In the genomic region with DNA sequence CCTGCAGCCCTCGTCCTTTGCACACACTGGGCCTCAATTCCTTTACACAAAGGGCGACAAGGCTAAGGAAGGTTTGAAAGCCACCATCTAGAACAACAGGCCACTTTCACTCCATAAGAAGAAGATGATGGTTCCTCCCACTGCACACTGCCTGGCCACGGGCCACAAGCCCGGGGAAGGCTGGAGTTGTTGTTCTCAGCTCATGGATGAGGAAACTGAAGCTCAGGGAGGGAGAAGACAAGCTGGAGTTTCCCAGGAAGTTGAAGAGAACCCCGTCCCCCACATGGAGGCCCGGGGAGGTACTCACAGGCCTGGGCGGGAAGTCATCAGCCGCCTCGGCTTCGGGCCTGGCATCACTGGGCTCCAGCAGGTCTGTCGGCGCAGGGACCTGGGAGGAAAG, we compare ENCODE assay signal across 1 cellular context.
TF ChIP-seq lines count a peak whose summit lies in the region.

No MANE protein-coding gene starts in this region.

TF ChIP-seq in IMR-90, 13 proteins besides CTCF, POLR2A, EP300 and RAD21:
- no peak for TF ChIP-seq MAFK (IDR thresholded peaks at IDR 0.05; ENCODE audit: low read depth, low read length)
- TF ChIP-seq SMC3 (IDR thresholded peaks at IDR 0.05; ENCODE audit: low read depth, low read length), result no peak
- TF ChIP-seq CEBPB (IDR thresholded peaks at IDR 0.05; ENCODE audit: low read depth, low read length), result no peak
- no peak for TF ChIP-seq RFX5 (IDR thresholded peaks at IDR 0.05; ENCODE audit: low read depth, low read length)
- no peak for TF ChIP-seq FOS (IDR thresholded peaks at IDR 0.05; ENCODE audit: low read depth, low read length)
- TF ChIP-seq BHLHE40 (IDR thresholded peaks at IDR 0.05; ENCODE audit: low read depth, low read length), result no peak
- no peak for TF ChIP-seq RCOR1 (IDR thresholded peaks at IDR 0.05; ENCODE audit: insufficient replicate concordance, low read length)
- TF ChIP-seq, protein P1, sequence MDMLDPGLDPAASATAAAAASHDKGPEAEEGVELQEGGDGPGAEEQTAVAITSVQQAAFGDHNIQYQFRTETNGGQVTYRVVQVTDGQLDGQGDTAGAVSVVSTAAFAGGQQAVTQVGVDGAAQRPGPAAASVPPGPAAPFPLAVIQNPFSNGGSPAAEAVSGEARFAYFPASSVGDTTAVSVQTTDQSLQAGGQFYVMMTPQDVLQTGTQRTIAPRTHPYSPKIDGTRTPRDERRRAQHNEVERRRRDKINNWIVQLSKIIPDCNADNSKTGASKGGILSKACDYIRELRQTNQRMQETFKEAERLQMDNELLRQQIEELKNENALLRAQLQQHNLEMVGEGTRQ (IDR thresholded peaks at IDR 0.05; ENCODE audit: low read depth, low read length), result no peak
